Comparison of ENCODE assay signal across 7 cellular contexts in the genomic region with DNA sequence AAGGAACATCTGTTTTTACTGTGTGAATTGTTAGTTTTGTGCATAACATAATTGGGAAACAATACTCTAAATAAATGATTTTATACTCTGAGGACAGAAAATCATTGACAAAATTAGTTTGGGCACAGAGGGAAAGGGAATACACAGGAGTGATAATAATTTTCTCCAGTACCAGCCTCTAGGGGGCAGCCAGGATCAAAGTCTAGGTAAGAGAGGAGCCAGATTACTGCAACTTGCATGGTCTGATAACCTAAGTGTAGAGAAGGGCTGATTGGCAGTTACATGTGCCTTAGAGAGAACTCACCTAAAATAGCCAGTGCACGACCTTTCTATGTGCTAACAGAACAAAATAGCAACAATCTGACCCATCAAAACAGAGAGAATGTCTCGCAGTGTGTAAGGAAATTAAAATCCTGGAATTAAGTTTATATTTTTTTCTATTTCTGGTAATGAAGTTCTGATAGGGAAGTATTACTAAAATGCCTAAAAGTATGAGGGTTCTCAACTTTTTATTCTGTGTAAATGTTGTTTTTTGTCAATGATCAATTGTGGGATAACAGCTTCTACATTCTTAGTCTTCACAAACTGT.
DNase-seq lines count a peak whose midpoint lies in the region; ATAC-seq and TF ChIP-seq lines count a peak whose summit lies in the region.

No MANE protein-coding gene starts in this region.

- peaks cover 34% of the 10 kb centered on the region for H3K4me1 Mint-ChIP-seq in GM23338

- H3K4me1 ChIP-seq in GM23338 (ENCODE audit: insufficient read depth): peaks cover 18% of the 10 kb centered on the region
- H3K4me1 ChIP-seq in testis: no peaks in the 10 kb centered on the region

- no peak overlapping the region for H3K4me3 ChIP-seq in GM23338
- H3K4me3 ChIP-seq in testis: no peak overlapping the region

- H4K20me1 ChIP-seq in GM23338 (replicated peaks; ENCODE audit: insufficient read depth): no peaks in the 10 kb centered on the region

- H3K36me3 ChIP-seq in GM23338 (ENCODE audit: insufficient read depth): no peaks in the 10 kb centered on the region
- no peaks in the 10 kb centered on the region for H3K36me3 ChIP-seq in testis (ENCODE audit: low read depth, missing control alignments)

- ATAC-seq in GM23338: peak; percentile 93

- DNase-seq in GM04503 (ENCODE audit: low read depth) (peak; percentile 11), GM23338 (ENCODE audit: low spot score) (peak; percentile 88), NCI-H1417 (lab: John Stamatoyannopoulos, UW) (peak; percentile 9 to 60 (median 45)), midbrain (lab: John Stamatoyannopoulos, UW) (peak; percentile 38), testis (peak; percentile 74)
- peak; percentile 39 for DNase-seq in effector CD4-positive, alpha-beta T cell

- no peak overlapping the region for H3K4me3 Mint-ChIP-seq in GM23338

- no peaks in the 10 kb centered on the region; the same call in 2 of the 3 replicates for H3K36me3 Mint-ChIP-seq in GM23338 (ENCODE audit: low read depth)

- 69 to 76% methylated on average over 2 of the region's 2 CpGs for WGBS in testis, 2 donors

- H3K27ac Mint-ChIP-seq in GM23338: no peak overlapping the region

- no peaks in the 10 kb centered on the region for H3K9me3 Mint-ChIP-seq in GM23338

- no peaks in the 10 kb centered on the region for H3K9me2 ChIP-seq in GM23338 (ENCODE audit: insufficient read depth)

- intact Hi-C loops in testis (cut with DNase I; ENCODE audit: low total_unique reads): no loop called here

- H3K27me3 ChIP-seq in GM23338 (ENCODE audit: insufficient read depth): no peaks in the 10 kb centered on the region
- no peaks in the 10 kb centered on the region for H3K27me3 ChIP-seq in testis

- no peaks in the 10 kb centered on the region for H3K27me3 Mint-ChIP-seq in GM23338 (ENCODE audit: insufficient read depth, low read depth, poor library complexity)

- TF ChIP-seq CTCF in GM23338 (conservative IDR thresholded peaks at IDR 0.05; ENCODE audit: low read depth in 2 of 2) (peak; percentile 76 to 83), VCaP (conservative IDR thresholded peaks at IDR 0.05) (peak; percentile 83), testis (IDR thresholded peaks at IDR 0.05) (peak; percentile 26 to 68 (median 56))

- H3K79me2 ChIP-seq in GM23338 (replicated peaks; ENCODE audit: insufficient read depth): no peaks in the 10 kb centered on the region

- H3K9me3 ChIP-seq in testis: no peaks in the 10 kb centered on the region

- H3F3A ChIP-seq in GM23338 (replicated peaks; ENCODE audit: low read depth): no peaks in the 10 kb centered on the region

- no peak overlapping the region for H2AFZ ChIP-seq in GM23338

- H3K4me2 ChIP-seq in GM23338: no peak overlapping the region

- H3K27ac ChIP-seq in GM23338 (ENCODE audit: low read depth) (no peak overlapping the region), VCaP (no peak overlapping the region), testis (no peak overlapping the region)

- no peak for TF ChIP-seq POLR2A in testis (IDR thresholded peaks at IDR 0.05)

TF ChIP-seq in GM23338, 12 proteins besides CTCF, POLR2A, EP300 and RAD21 (continues in another document):
- no peak for TF ChIP-seq REST (IDR thresholded peaks at IDR 0.05; ENCODE audit: unreplicated experiment)
- TF ChIP-seq EZH2phosphoT487 (IDR thresholded peaks at IDR 0.05; ENCODE audit: unreplicated experiment): no peak
- TF ChIP-seq STAT1 (IDR thresholded peaks at IDR 0.05; ENCODE audit: unreplicated experiment): no peak
- TF ChIP-seq POLR2AphosphoS5 (IDR thresholded peaks at IDR 0.05; ENCODE audit: low read depth): no peak
- no peak for TF ChIP-seq CREB1 (CRISPR knock-in tag; IDR thresholded peaks at IDR 0.05; ENCODE audit: low read depth)
- no peak for TF ChIP-seq ZNF114 (CRISPR knock-in tag; IDR thresholded peaks at IDR 0.05)
- no peak for TF ChIP-seq JUNB (IDR thresholded peaks at IDR 0.05; ENCODE audit: unreplicated experiment)
- no peak for TF ChIP-seq ZNF331 (CRISPR knock-in tag; IDR thresholded peaks at IDR 0.05; ENCODE audit: low read depth)
- no peak for TF ChIP-seq NANOG (IDR thresholded peaks at IDR 0.05; ENCODE audit: borderline replicate concordance)
- TF ChIP-seq ETS1 (IDR thresholded peaks at IDR 0.05): no peak
- no peak for TF ChIP-seq EZH2 (IDR thresholded peaks at IDR 0.05; ENCODE audit: low read depth, unreplicated experiment)

Comparison
In these comparisons a context has a peak if more than half of its experiments do, and no peak if none do; other contexts are left out.
1. DNase-seq: peak in every context shown above with its lines; median percentile 88 in GM23338; 74 in testis; 45 in NCI-H1417; 39 in effector CD4-positive, alpha-beta T cell; 38 in midbrain; 11 in GM04503.